ENCODE assay signal across 21 cellular contexts in genomic region chr5:112208699-112209615, GRCh38.
DNase-seq lines count a peak whose midpoint lies in the region; ATAC-seq and TF ChIP-seq lines count a peak whose summit lies in the region.
"Had no signal": no experiment of that assay in that cellular context is flagged by ENCODE, and none has a peak within 500 bp of the region (broad histone marks: within the 10 kb centered on the region; RNA-seq: fewer than 3 reads in every experiment).

No MANE protein-coding gene starts in this region.

- H3K36me3 ChIP-seq in neutrophil (no peaks in the 10 kb centered on the region), prostate gland (no peaks in the 10 kb centered on the region)

- TF ChIP-seq CTCF in neutrophil (IDR thresholded peaks at IDR 0.05) (no peak), prostate gland (IDR thresholded peaks at IDR 0.05) (no peak)

- H3K9me3 ChIP-seq in neutrophil (no peaks in the 10 kb centered on the region), prostate gland (no peaks in the 10 kb centered on the region)
- H3K9me3 ChIP-seq: left ventricle myocardium inferior, spleen, upper lobe of left lung had no signal

- 90% methylated on average over 4 of the region's 4 CpGs for WGBS in prostate gland

- TF ChIP-seq POLR2A in prostate gland (IDR thresholded peaks at IDR 0.05), result no peak

- H3K27me3 ChIP-seq in neutrophil (peaks cover 16% of the 10 kb centered on the region), prostate gland (replicated peaks; ENCODE audit: insufficient read depth) (no peaks in the 10 kb centered on the region)
- H3K27me3 ChIP-seq: foreskin keratinocyte, spleen, upper lobe of left lung had no signal

- intact Hi-C loops in prostate gland (cut with DNase I), result no loop called here

- no peak for ATAC-seq in GM19397 (IDR thresholded peaks at IDR 0.05; ENCODE audit: unreplicated experiment)
- ATAC-seq: foreskin keratinocyte, WTC11 had no signal

- DNase-seq in NOMO-1 (lab: John Stamatoyannopoulos, UW; ENCODE audit: unreplicated experiment in 2 of 2), result peak; percentile 18 to 75
- no peak for DNase-seq in NOMO-1 treated with dmso at 0.1 percent for 144 hours (lab: John Stamatoyannopoulos, UW; ENCODE audit: unreplicated experiment)
- DNase-seq in NCI-H187 treated with DMSO at 0.1 percent for 48 hours (lab: John Stamatoyannopoulos, UW), result peak; percentile 75
- peak; percentile 14 for DNase-seq in amniotic epithelial cell (ENCODE audit: low read depth)
- DNase-seq in prostate gland (ENCODE audit: low spot score), result no peak
- no peak for DNase-seq in stimulated activated CD4-positive, alpha-beta T cell treated with anti-CD3 and anti-CD28 coated beads, Interleukin-2, amount 100 ng/mL, for 48 hours
- DNase-seq: activated effector memory CD4-positive, alpha-beta T cell treated with anti-CD3 and anti-CD28 coated beads, Interleukin-2, amount 50 U/mL, for 16 hours; anterior cingulate cortex; C1 segment of cervical spinal cord; DND-41; foreskin keratinocyte; GOT3; left ventricle myocardium inferior; NCI-H2029; NCI-H524 treated with DMSO at 0.1 percent for 48 hours; spleen; stimulated activated naive CD4-positive, alpha-beta T cell treated with Interleukin-2 at 50 U/mL for 16 hours; upper lobe of left lung had no signal

- H3K4me1 ChIP-seq in neutrophil (ENCODE audit: control insufficient read depth in 1 of 2, insufficient read depth in 1 of 2, low read depth in 1 of 2, low read length in 1 of 2) (no peaks in the 10 kb centered on the region), prostate gland (replicated peaks) (no peaks in the 10 kb centered on the region)
- H3K4me1 ChIP-seq: foreskin keratinocyte, spleen, upper lobe of left lung had no signal

- H3K4me3 ChIP-seq in neutrophil (ENCODE audit: low read depth in 1 of 2, low read length in 1 of 2) (no peak overlapping the region), prostate gland (no peak overlapping the region)
- H3K4me3 ChIP-seq: left ventricle myocardium inferior, spleen, upper lobe of left lung had no signal

- peak overlapping the region; percentile 16 for H3K27ac ChIP-seq in neutrophil
- no peak overlapping the region for H3K27ac ChIP-seq in prostate gland
- H3K27ac ChIP-seq: foreskin keratinocyte, left ventricle myocardium inferior, spleen, upper lobe of left lung had no signal

Comparison
In these comparisons a context has a peak if more than half of its experiments do, and no peak if none do; other contexts are left out.
1. DNase-seq: peak in NOMO-1 (2 of 2), NCI-H187 treated with DMSO at 0.1 percent for 48 hours (single experiment) and amniotic epithelial cell (single experiment); none in NOMO-1 treated with dmso at 0.1 percent for 144 hours (single experiment), prostate gland (single experiment) and stimulated activated CD4-positive, alpha-beta T cell treated with anti-CD3 and anti-CD28 coated beads, Interleukin-2, amount 100 ng/mL, for 48 hours (0 of 2).